Comparison of ENCODE assay signal across 1 cellular context in the genomic region with DNA sequence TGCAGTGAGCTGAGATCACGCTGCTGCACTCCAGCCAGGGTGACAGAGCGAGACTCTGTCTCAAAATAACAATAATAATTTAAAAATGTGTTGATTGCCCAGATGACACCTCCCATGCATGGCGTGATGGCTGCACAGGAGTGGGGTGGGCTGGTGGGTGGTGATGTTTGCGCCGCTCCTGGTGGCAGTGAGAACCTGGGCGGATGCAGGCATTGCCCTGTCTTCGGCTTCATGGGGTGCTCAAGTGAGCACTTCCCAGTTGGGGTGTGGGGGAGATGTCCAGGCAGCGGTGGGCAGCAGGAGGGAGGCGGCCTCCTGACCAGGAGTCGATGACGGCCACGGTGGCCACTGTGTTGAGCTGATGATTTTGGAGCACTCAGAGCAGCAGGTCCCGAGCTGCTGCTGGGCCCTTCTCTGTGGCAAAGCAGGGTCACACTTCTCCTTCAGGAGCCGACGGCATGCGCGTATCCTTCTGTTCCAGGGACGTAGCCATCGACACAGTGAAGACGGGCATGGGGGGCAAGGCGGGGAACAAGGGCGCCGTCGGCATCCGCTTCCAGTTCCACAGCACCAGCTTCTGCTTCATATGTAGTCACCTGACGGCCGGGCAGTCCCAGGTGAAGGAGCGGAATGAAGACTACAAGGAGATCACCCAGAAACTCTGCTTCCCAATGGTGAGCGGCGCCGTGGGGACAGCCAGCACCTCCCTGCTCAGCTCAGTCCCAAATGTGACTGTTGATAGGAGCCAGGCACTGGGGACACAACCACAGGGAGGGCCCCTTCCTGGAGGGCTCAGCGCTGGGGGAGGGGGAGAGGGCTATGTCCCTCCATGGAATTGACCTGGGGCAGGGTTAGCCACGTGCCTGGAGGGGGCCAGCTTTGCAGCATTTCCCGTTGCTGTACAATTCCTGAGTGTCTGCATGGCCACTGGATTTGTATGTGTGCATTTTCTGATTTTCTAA.
TF ChIP-seq lines count a peak whose summit lies in the region.

No MANE protein-coding gene starts in this region.

TF ChIP-seq in IMR-90, 13 proteins besides CTCF, POLR2A, EP300 and RAD21:
- TF ChIP-seq, protein P1, sequence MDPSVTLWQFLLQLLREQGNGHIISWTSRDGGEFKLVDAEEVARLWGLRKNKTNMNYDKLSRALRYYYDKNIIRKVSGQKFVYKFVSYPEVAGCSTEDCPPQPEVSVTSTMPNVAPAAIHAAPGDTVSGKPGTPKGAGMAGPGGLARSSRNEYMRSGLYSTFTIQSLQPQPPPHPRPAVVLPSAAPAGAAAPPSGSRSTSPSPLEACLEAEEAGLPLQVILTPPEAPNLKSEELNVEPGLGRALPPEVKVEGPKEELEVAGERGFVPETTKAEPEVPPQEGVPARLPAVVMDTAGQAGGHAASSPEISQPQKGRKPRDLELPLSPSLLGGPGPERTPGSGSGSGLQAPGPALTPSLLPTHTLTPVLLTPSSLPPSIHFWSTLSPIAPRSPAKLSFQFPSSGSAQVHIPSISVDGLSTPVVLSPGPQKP (IDR thresholded peaks at IDR 0.05; ENCODE audit: borderline replicate concordance, low read depth, low read length), result no peak
- TF ChIP-seq MXI1 (IDR thresholded peaks at IDR 0.05; ENCODE audit: borderline replicate concordance, low read depth, low read length) (no peak), SMC3 (IDR thresholded peaks at IDR 0.05; ENCODE audit: low read depth, low read length) (no peak), CHD1 (IDR thresholded peaks at IDR 0.05; ENCODE audit: low read depth, low read length) (no peak), BHLHE40 (IDR thresholded peaks at IDR 0.05; ENCODE audit: low read depth, low read length) (no peak)
TF ChIP-seq in IMR-90: peak in this region for 0.
